ENCODE assay signal across 26 cellular contexts in the genomic region with DNA sequence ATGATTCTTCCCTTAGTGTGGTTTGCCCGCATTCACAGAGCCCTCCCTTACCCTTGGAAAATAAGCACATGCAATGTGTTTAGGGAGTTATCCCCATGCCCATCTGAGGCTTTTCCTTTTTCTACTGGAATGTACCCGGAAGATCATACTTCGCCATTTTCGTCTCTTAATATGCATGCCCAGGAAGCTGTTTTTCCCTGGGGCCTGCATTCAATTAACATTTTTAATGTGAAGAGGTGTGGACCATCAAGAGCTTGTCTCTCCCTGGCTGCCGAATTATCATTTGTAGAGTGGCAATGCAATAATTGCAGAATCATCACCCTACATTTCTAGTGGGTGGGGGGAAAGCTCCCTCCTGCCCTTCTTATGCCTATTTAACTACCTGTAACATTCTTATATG.
A peak's percentile ranks its signal among the peaks of the same experiment; 100 is the strongest.
DNase-seq lines count a peak whose midpoint lies in the region; ATAC-seq, FAIRE-seq and TF ChIP-seq lines count a peak whose summit lies in the region.
"Had no signal": no experiment of that assay in that cellular context is flagged by ENCODE, and none has a peak within 500 bp of the region (broad histone marks: within the 10 kb centered on the region; RNA-seq: fewer than 3 reads in every experiment).

No MANE protein-coding gene starts in this region.

- no peak overlapping the region for H4K91ac ChIP-seq in H1 (replicated peaks; ENCODE audit: insufficient read length, low read length)

- no peaks in the 10 kb centered on the region for H3F3A ChIP-seq in GM23338 (replicated peaks; ENCODE audit: low read depth)

- peaks cover 10% of the 10 kb centered on the region; the same call in 2 of the 3 replicates for H3K9me3 Mint-ChIP-seq in GM23338

- H3K4me2 ChIP-seq in GM23338 (no peak overlapping the region), H1 (ENCODE audit: insufficient read depth in 1 of 2, low read depth in 2 of 2, low read length in 2 of 2) (no peak overlapping the region)
- H3K4me2 ChIP-seq: BLaER1 treated with 17β-estradiol and CSF1 and Interleukin-3, amounts not matched to agents 10 nM and 100 nM had no signal

- no peak overlapping the region for H2BK12ac ChIP-seq in H1 (ENCODE audit: low read depth, low read length)

- no peaks in the 10 kb centered on the region for H3K23me2 ChIP-seq in H1 (ENCODE audit: low read depth, low read length)

- H2AFZ ChIP-seq in GM23338 (peak overlapping the region; percentile 75; the same call in 1 of the 2 replicates), H1 (ENCODE audit: low read length) (0 out of 2 replicates have a peak overlapping the region, but pooled peaks have one; percentile 42)

- H3K9ac ChIP-seq in SK-N-MC (ENCODE audit: insufficient read length): no peak overlapping the region
- no peak overlapping the region for H3K9ac ChIP-seq in H1 (replicated peaks in 1 of 4; ENCODE audit: extremely low read depth in 1 of 4, low read depth in 3 of 4, low read length in 3 of 4)
- H3K9ac ChIP-seq: BLaER1 treated with 17β-estradiol and CSF1 and Interleukin-3, amounts not matched to agents 10 nM and 100 nM had no signal

- no peak for FAIRE-seq in H1 (lab: Jason Lieb, UNC)
- FAIRE-seq: A204.1, GM12878, GM12892, GM18507 had no signal

- no peak overlapping the region for H3K4ac ChIP-seq in H1 (replicated peaks; ENCODE audit: insufficient read length, low read depth, low read length)

- peak overlapping the region; percentile 62; the same call in 1 of the 2 replicates for H3K27ac Mint-ChIP-seq in GM23338
- H3K27ac Mint-ChIP-seq: B cell; CD4-positive, alpha-beta T cell; CD8-positive, alpha-beta T cell had no signal

- H3K4me3 ChIP-seq in A673 (ENCODE audit: low read depth, low read length, poor library complexity, severe bottlenecking): no peak overlapping the region
- no peak overlapping the region for H3K4me3 ChIP-seq in GM23338
- peak overlapping the region; percentile 36 for H3K4me3 ChIP-seq in SK-N-MC
- no peak overlapping the region for H3K4me3 ChIP-seq in H1 (ENCODE audit: extremely low read depth in 1 of 4, insufficient read depth in 2 of 4, low read depth in 3 of 4, low read length in 4 of 4)
- H3K4me3 ChIP-seq in esophagus muscularis mucosa: no peak overlapping the region
- H3K4me3 ChIP-seq: BLaER1 treated with 17β-estradiol and CSF1 and Interleukin-3, amounts not matched to agents 10 nM and 100 nM; GM12878 had no signal

- H3K23ac ChIP-seq in H1 (ENCODE audit: insufficient read length): no peak overlapping the region

- no peak overlapping the region for H2BK5ac ChIP-seq in H1 (ENCODE audit: low read depth, low read length)

- ATAC-seq in GM23338 (no peak), HG02973 (IDR thresholded peaks at IDR 0.05; ENCODE audit: unreplicated experiment) (no peak)
- ATAC-seq: CD8-positive, alpha-beta T cell; GM12878 had no signal

- no peak overlapping the region for H2AK5ac ChIP-seq in H1 (ENCODE audit: low read depth, low read length)

- H3K4me1 ChIP-seq in A673 (ENCODE audit: insufficient read depth, low read length, poor library complexity, severe bottlenecking) (peaks cover 8% of the 10 kb centered on the region), GM23338 (ENCODE audit: insufficient read depth) (no peaks in the 10 kb centered on the region), H1 (replicated peaks in 1 of 4; ENCODE audit: control insufficient read depth in 3 of 4, insufficient read depth in 4 of 4, low read length in 3 of 4) (no peaks in the 10 kb centered on the region), esophagus muscularis mucosa (no peaks in the 10 kb centered on the region)
- H3K4me1 ChIP-seq: BLaER1 treated with 17β-estradiol and CSF1 and Interleukin-3, amounts not matched to agents 10 nM and 100 nM had no signal

- H3K4me3 Mint-ChIP-seq in GM23338: no peak overlapping the region
- H3K4me3 Mint-ChIP-seq: B cell; CD4-positive, alpha-beta T cell; CD8-positive, alpha-beta T cell had no signal

- peaks cover 2% of the 10 kb centered on the region for H3K27me3 Mint-ChIP-seq in GM23338 (ENCODE audit: insufficient read depth, low read depth, poor library complexity)
- H3K27me3 Mint-ChIP-seq: B cell; CD4-positive, alpha-beta T cell had no signal

- no peak overlapping the region for H4K8ac ChIP-seq in H1 (ENCODE audit: extremely low read depth, insufficient read depth, low read length)

- CTCF ChIA-PET in A673 (lab: Charles Lee) (no interaction called here), H1 (lab: Charles Lee; ENCODE audit: partially characterized antibody) (interaction anchor here (1.0 kb wide), 1 partner anchor 143 kb away, joined by 3 read pairs; no protein-coding TSS in a partner anchor)

- no peak overlapping the region for H2BK20ac ChIP-seq in H1 (ENCODE audit: low read length)

- H3K9me3 ChIP-seq in A673 (ENCODE audit: low read depth, low read length, poor library complexity, severe bottlenecking) (peaks cover 4% of the 10 kb centered on the region), SK-N-MC (ENCODE audit: low read depth, low read length) (peaks cover 6% of the 10 kb centered on the region; the same call in 1 of the 2 replicates), H1 (ENCODE audit: insufficient read depth in 2 of 2, low read depth in 1 of 2, low read length in 1 of 2) (peaks cover 0 to 2% of the 10 kb centered on the region in 2 experiments; a peak in 1 of 4 replicates), esophagus muscularis mucosa (peaks cover 0 to 7% (median 0%) of the 10 kb centered on the region in 4 donors)

- H3K79me2 ChIP-seq in GM23338 (replicated peaks; ENCODE audit: insufficient read depth): no peaks in the 10 kb centered on the region
- H3K79me2 ChIP-seq in H1 (ENCODE audit: control insufficient read depth in 1 of 2, insufficient read depth in 2 of 2, low read length in 2 of 2): no peaks in the 10 kb centered on the region

- TF ChIP-seq EP300 in H1 (IDR thresholded peaks at IDR 0.05; ENCODE audit: borderline replicate concordance in 1 of 2, low read depth in 2 of 2, low read length in 2 of 2): no peak
- no peak for TF ChIP-seq EP300 in esophagus muscularis mucosa (IDR thresholded peaks at IDR 0.05)

- no peaks in the 10 kb centered on the region for H3K79me1 ChIP-seq in H1 (ENCODE audit: low read depth, low read length)

- H4K5ac ChIP-seq in H1 (ENCODE audit: insufficient read length, low read depth, low read length): no peak overlapping the region

- H3K36me3 ChIP-seq in A673 (ENCODE audit: insufficient read depth, low read length, poor library complexity, severe bottlenecking) (no peaks in the 10 kb centered on the region), GM23338 (ENCODE audit: insufficient read depth) (no peaks in the 10 kb centered on the region), SK-N-MC (ENCODE audit: insufficient read depth, low read length) (no peaks in the 10 kb centered on the region), H1 (ENCODE audit: control insufficient read depth in 2 of 4, insufficient read depth in 4 of 4, low read length in 3 of 4) (no peaks in the 10 kb centered on the region; a peak in 1 of 8 replicates), esophagus muscularis mucosa (no peaks in the 10 kb centered on the region)
- H3K36me3 ChIP-seq: BLaER1 treated with 17β-estradiol and CSF1 and Interleukin-3, amounts not matched to agents 10 nM and 100 nM had no signal

- H3K27me3 ChIP-seq in A673 (replicated peaks; ENCODE audit: insufficient read depth, low read depth, low read length, poor library complexity) (no peaks in the 10 kb centered on the region), GM23338 (ENCODE audit: insufficient read depth) (no peaks in the 10 kb centered on the region), H1 (replicated peaks in 1 of 4; ENCODE audit: control insufficient read depth in 3 of 4, extremely low read depth in 1 of 4, insufficient read depth in 3 of 4, low read length in 3 of 4) (no peaks in the 10 kb centered on the region), esophagus muscularis mucosa (no peaks in the 10 kb centered on the region)
- H3K27me3 ChIP-seq: BLaER1 treated with 17β-estradiol and CSF1 and Interleukin-3, amounts not matched to agents 10 nM and 100 nM had no signal

- H3K27ac ChIP-seq in A673 (ENCODE audit: low read depth, low read length, poor library complexity, severe bottlenecking) (no peak overlapping the region), GM23338 (ENCODE audit: low read depth) (no peak overlapping the region), SK-N-MC (peak overlapping the region; percentile 81), H1 (ENCODE audit: low read depth, low read length) (no peak overlapping the region), esophagus muscularis mucosa (replicated peaks in 1 of 4) (no peak overlapping the region)
- H3K27ac ChIP-seq: BLaER1 treated with 17β-estradiol and CSF1 and Interleukin-3, amounts not matched to agents 10 nM and 100 nM; C4-2B had no signal

- no peak for TF ChIP-seq CTCF in A673 (conservative IDR thresholded peaks at IDR 0.05; ENCODE audit: low read depth, low read length)
- TF ChIP-seq CTCF in GM23338 (conservative IDR thresholded peaks at IDR 0.05; ENCODE audit: low read depth in 2 of 2): no peak
- no peak for TF ChIP-seq CTCF in H1 (IDR thresholded peaks at IDR 0.05; ENCODE audit: control extremely low read depth in 1 of 3, insufficient read depth in 1 of 3, low read depth in 1 of 3, low read length in 3 of 3)
- TF ChIP-seq CTCF in esophagus muscularis mucosa (IDR thresholded peaks at IDR 0.05): no peak

- intact Hi-C loops in A673 (cut with micrococcal nuclease; ENCODE audit: unreplicated experiment): no loop called here
- intact Hi-C loops in esophagus muscularis mucosa (cut with DNase I): no loop called here

- H2BK120ac ChIP-seq in H1 (replicated peaks; ENCODE audit: low read depth, low read length): no peak overlapping the region

- peaks cover 5% of the 10 kb centered on the region; the same call in 2 of the 3 replicates for H3K36me3 Mint-ChIP-seq in GM23338 (ENCODE audit: low read depth)
- H3K36me3 Mint-ChIP-seq: CD8-positive, alpha-beta T cell had no signal

- TF ChIP-seq RAD21 in H1 (IDR thresholded peaks at IDR 0.05 in 1 of 2, conservative IDR thresholded peaks at IDR 0.05 in 1 of 2; ENCODE audit: low read depth in 2 of 2, low read length in 2 of 2): no peak

- H3K56ac ChIP-seq in H1 (replicated peaks; ENCODE audit: insufficient read length, low read depth, low read length): no peak overlapping the region

- H3K14ac ChIP-seq in H1 (ENCODE audit: insufficient read length): no peak overlapping the region

- no peak overlapping the region for H2BK15ac ChIP-seq in H1 (ENCODE audit: low read length)

- no TSS peak for BruUV-seq in A673 (replicated peaks; lab: Mats Ljungman, UMichigan)

- no peaks in the 10 kb centered on the region for H4K20me1 ChIP-seq in GM23338 (replicated peaks; ENCODE audit: insufficient read depth)
- no peaks in the 10 kb centered on the region for H4K20me1 ChIP-seq in H1 (replicated peaks in 1 of 2; ENCODE audit: control insufficient read depth in 1 of 2, insufficient read depth in 2 of 2, low read length in 2 of 2)
- H4K20me1 ChIP-seq: BLaER1 treated with 17β-estradiol and CSF1 and Interleukin-3, amounts not matched to agents 10 nM and 100 nM had no signal

- no peak for TF ChIP-seq POLR2A in H1 (IDR thresholded peaks at IDR 0.05; ENCODE audit: control extremely low read depth in 1 of 2, low read depth in 2 of 2, low read length in 2 of 2)
- TF ChIP-seq POLR2A in esophagus muscularis mucosa (IDR thresholded peaks at IDR 0.05; ENCODE audit: low read depth): no peak

- 0 out of 2 replicates have a peak, but pooled peaks cover 6% of the 10 kb centered on the region for H3K9me2 ChIP-seq in GM23338 (ENCODE audit: insufficient read depth)

- no peak overlapping the region for H3K18ac ChIP-seq in H1 (ENCODE audit: extremely low read depth, low read length)

- POLR2A ChIA-PET in A673 (lab: Charles Lee; ENCODE audit: low non-redundant PET): no interaction called here
- POLR2A ChIA-PET in H1 (lab: Charles Lee; ENCODE audit: partially characterized antibody): no interaction called here

- 95% methylated on average over 5 of the region's 5 CpGs; no CpG with 5 or more reads in 1 of the 2 experiments for WGBS in H1 (ENCODE audit: extremely low coverage in 1 of 2, insufficient coverage in 1 of 2, insufficient read length in 1 of 2, insufficient replicate concordance in 2 of 2, low coverage in 1 of 2, low lambda C conversion rate in 2 of 2, missing lambda C conversion rate in 1 of 2), 2 experiments
- WGBS in esophagus muscularis mucosa: 91% methylated on average over 5 of the region's 5 CpGs

- H3K4me1 Mint-ChIP-seq in GM23338: peaks cover 5% of the 10 kb centered on the region
- H3K4me1 Mint-ChIP-seq: B cell had no signal

- peak; percentile 21 for DNase-seq in A673 (ENCODE audit: low spot score)
- no peak for DNase-seq in GM23338 (ENCODE audit: low spot score)
- peak; percentile 58 for DNase-seq in SK-N-MC (ENCODE audit: low read depth, low spot score)
- DNase-seq in H1 (ENCODE audit: low read depth in 1 of 2, low spot score in 2 of 2): no peak
- DNase-seq in esophagus muscularis mucosa (ENCODE audit: extremely low spot score): no peak
- DNase-seq in activated T-cell treated with anti-CD3 and anti-CD28 coated beads for 4 hours: no peak
- DNase-seq: 8988T; AML-193; CD4-positive, alpha-beta T cell; CD8-positive, alpha-beta T cell; COR-L47; DMS 273 treated with DMSO at 0.1 percent for 48 hours; DMS153; DMS53; DMS79; DND-41; EL; GDM1 had no signal

Comparison
In these comparisons a context has a peak if more than half of its experiments do, and no peak if none do; other contexts are left out.
1. DNase-seq: peak in A673 (single experiment) and SK-N-MC (single experiment); none in GM23338 (single experiment), H1 (0 of 2), esophagus muscularis mucosa (single experiment) and activated T-cell treated with anti-CD3 and anti-CD28 coated beads for 4 hours (single experiment).